ENCODE assay signal across 16 cellular contexts in genomic region chr5:136563489-136563888, GRCh38.
DNase-seq lines count a peak whose midpoint lies in the region; ATAC-seq and TF ChIP-seq lines count a peak whose summit lies in the region.
"Had no signal": no experiment of that assay in that cellular context is flagged by ENCODE, and none has a peak within 500 bp of the region (broad histone marks: within the 10 kb centered on the region; RNA-seq: fewer than 3 reads in every experiment).

No MANE protein-coding gene starts in this region.

- POLR2A ChIA-PET in CD8-positive, alpha-beta memory T cell (lab: Charles Lee): no interaction called here

- no peak for ATAC-seq in HG02678 (IDR thresholded peaks at IDR 0.05; ENCODE audit: unreplicated experiment)
- ATAC-seq: GM12878, HCT116 had no signal

- H3K9me3 ChIP-seq in CD8-positive, alpha-beta memory T cell (ENCODE audit: low read length): no peaks in the 10 kb centered on the region
- H3K9me3 ChIP-seq in HUES64 (ENCODE audit: insufficient read depth, low read depth, low read length) (peaks cover 4% of the 10 kb centered on the region; the same call in 1 of the 2 replicates), mesenchymal stem cell (ENCODE audit: control insufficient read depth, low read length) (no peaks in the 10 kb centered on the region)

- H2AFZ ChIP-seq in mesenchymal stem cell (ENCODE audit: low read depth, low read length): no peak overlapping the region

- no peaks in the 10 kb centered on the region for H3K27me3 ChIP-seq in CD8-positive, alpha-beta memory T cell (ENCODE audit: insufficient read depth, low read length, poor library complexity, severe bottlenecking)
- H3K27me3 ChIP-seq in HUES64 (ENCODE audit: insufficient read depth, low read length) (no peaks in the 10 kb centered on the region), mesenchymal stem cell (ENCODE audit: control insufficient read depth in 1 of 2, insufficient read depth in 1 of 2, low read length in 2 of 2) (no peaks in the 10 kb centered on the region)
- H3K27me3 ChIP-seq: BLaER1 treated with 17β-estradiol and CSF1 and Interleukin-3, amounts not matched to agents 10 nM and 100 nM had no signal

- peak overlapping the region in 5 of 7 donors; percentile 23 to 64 (median 39) for H3K4me3 Mint-ChIP-seq in CD8-positive, alpha-beta memory T cell

- CTCF ChIA-PET in CD8-positive, alpha-beta memory T cell (lab: Charles Lee): interaction anchor here (1.1 kb wide), 1 partner anchor 116 kb away, joined by 3 read pairs; no protein-coding TSS in a partner anchor

- H3K4me1 ChIP-seq in CD8-positive, alpha-beta memory T cell (ENCODE audit: insufficient read depth, low read length): no peaks in the 10 kb centered on the region
- peaks cover 32% of the 10 kb centered on the region for H3K4me1 ChIP-seq in HUES64 (ENCODE audit: insufficient read depth, low read length)
- no peaks in the 10 kb centered on the region for H3K4me1 ChIP-seq in mesenchymal stem cell (ENCODE audit: control insufficient read depth, insufficient read depth, low read depth, low read length)

- H3K27me3 Mint-ChIP-seq in CD8-positive, alpha-beta memory T cell: no peaks in the 10 kb centered on the region

- no peak overlapping the region for H3K27ac ChIP-seq in CD8-positive, alpha-beta memory T cell (ENCODE audit: low read depth, low read length)
- H3K27ac ChIP-seq in HUES64 (ENCODE audit: low read depth, low read length) (peak overlapping the region; percentile 36), mesenchymal stem cell (ENCODE audit: low read length, poor library complexity, severe bottlenecking) (no peak overlapping the region)
- H3K27ac ChIP-seq: BLaER1 treated with 17β-estradiol and CSF1 and Interleukin-3, amounts not matched to agents 10 nM and 100 nM; KMS-11 had no signal

- H3K4me1 Mint-ChIP-seq in CD8-positive, alpha-beta memory T cell: peaks cover 59 to 79% (median 76%) of the 10 kb centered on the region in 3 donors

- no peak overlapping the region for H4K8ac ChIP-seq in mesenchymal stem cell (ENCODE audit: low read length)

- no peaks in the 10 kb centered on the region for H3K36me3 Mint-ChIP-seq in CD8-positive, alpha-beta memory T cell

- H2BK12ac ChIP-seq in mesenchymal stem cell (ENCODE audit: low read length in 2 of 2): no peak overlapping the region

- intact Hi-C loops in lower leg skin (cut with DNase I; ENCODE audit: low total_unique reads): no loop called here

- H3K36me3 ChIP-seq in CD8-positive, alpha-beta memory T cell (ENCODE audit: insufficient read depth, low read length): no peaks in the 10 kb centered on the region
- no peaks in the 10 kb centered on the region for H3K36me3 ChIP-seq in HUES64 (ENCODE audit: insufficient read depth, low read length)
- H3K36me3 ChIP-seq in mesenchymal stem cell (ENCODE audit: control insufficient read depth in 1 of 2, insufficient read depth in 2 of 2, low read depth in 1 of 2, low read length in 2 of 2): no peaks in the 10 kb centered on the region
- H3K36me3 ChIP-seq: BLaER1 treated with 17β-estradiol and CSF1 and Interleukin-3, amounts not matched to agents 10 nM and 100 nM had no signal

- no peaks in the 10 kb centered on the region for H3K79me1 ChIP-seq in mesenchymal stem cell (replicated peaks; ENCODE audit: low read length, poor library complexity, severe bottlenecking)

- H2BK15ac ChIP-seq in mesenchymal stem cell (ENCODE audit: low read depth, poor library complexity, severe bottlenecking): no peak overlapping the region

- no peak overlapping the region for H2BK5ac ChIP-seq in mesenchymal stem cell (ENCODE audit: low read depth, low read length, poor library complexity, severe bottlenecking)

- DNase-seq in CD8-positive, alpha-beta memory T cell: peak in 1 of 5 donors; percentile 58
- DNase-seq in central memory CD4-positive, alpha-beta T cell: peak; percentile 32
- DNase-seq in mesenchymal stem cell (no peak), superior temporal gyrus (ENCODE audit: extremely low spot score) (no peak), globus pallidus (ENCODE audit: low spot score) (no peak), lower leg skin (ENCODE audit: low spot score in 2 of 2) (no peak)
- DNase-seq: MV-4-11, NCI-H1694 treated with DMSO at 0.1 percent for 48 hours, NCI-H2227 treated with DMSO at 0.1 percent for 48 hours, NCI-H524 had no signal

- peaks cover 0 to 10% (median 2%) of the 10 kb centered on the region in 5 donors for H3K9me3 Mint-ChIP-seq in CD8-positive, alpha-beta memory T cell

- H3K4ac ChIP-seq in mesenchymal stem cell (ENCODE audit: low read depth in 1 of 2, low read length in 2 of 2): no peak overlapping the region

- H3K9ac ChIP-seq in HUES64 (ENCODE audit: low read depth, low read length) (no peak overlapping the region), mesenchymal stem cell (ENCODE audit: low read length) (no peak overlapping the region)
- H3K9ac ChIP-seq: BLaER1 treated with 17β-estradiol and CSF1 and Interleukin-3, amounts not matched to agents 10 nM and 100 nM; KMS-11 had no signal

- no peak overlapping the region for H2BK120ac ChIP-seq in mesenchymal stem cell (ENCODE audit: low read depth, low read length)

- no peak overlapping the region for H3K14ac ChIP-seq in mesenchymal stem cell (ENCODE audit: low read length in 2 of 2)

- no peak for TF ChIP-seq CTCF in lower leg skin (IDR thresholded peaks at IDR 0.05)

- no peak overlapping the region for H3K23ac ChIP-seq in mesenchymal stem cell (ENCODE audit: low read length in 2 of 2)

- no peak overlapping the region for H2AK5ac ChIP-seq in mesenchymal stem cell (ENCODE audit: low read length, severe bottlenecking)

- 55% methylated on average over 6 of the region's 6 CpGs for WGBS in HUES64
- 55% methylated on average over 4 of the region's 6 CpGs for WGBS in mesenchymal stem cell
- 70 to 73% methylated on average over 6 of the region's 6 CpGs for WGBS in lower leg skin, 2 donors

- no peak overlapping the region for H3K4me3 ChIP-seq in CD8-positive, alpha-beta memory T cell (ENCODE audit: low read length)
- H3K4me3 ChIP-seq in HUES64 (ENCODE audit: low read length) (no peak overlapping the region), mesenchymal stem cell (ENCODE audit: insufficient read depth in 1 of 2, low read depth in 1 of 2, low read length in 2 of 2) (no peak overlapping the region), lower leg skin (ENCODE audit: low read depth, poor library complexity, severe bottlenecking) (no peak overlapping the region)
- H3K4me3 ChIP-seq: BLaER1 treated with 17β-estradiol and CSF1 and Interleukin-3, amounts not matched to agents 10 nM and 100 nM; GM12878 had no signal

- peak overlapping the region; percentile 61 for H4K91ac ChIP-seq in mesenchymal stem cell (ENCODE audit: low read length)

- TF ChIP-seq POLR2A in lower leg skin (IDR thresholded peaks at IDR 0.05): no peak

- H3K4me2 ChIP-seq in mesenchymal stem cell (ENCODE audit: low read length, poor library complexity, severe bottlenecking): no peak overlapping the region
- H3K4me2 ChIP-seq: BLaER1 treated with 17β-estradiol and CSF1 and Interleukin-3, amounts not matched to agents 10 nM and 100 nM; KMS-11 had no signal

- H3K18ac ChIP-seq in mesenchymal stem cell (ENCODE audit: low read depth in 1 of 2, low read length in 2 of 2): no peak overlapping the region

- H3K27ac Mint-ChIP-seq in CD8-positive, alpha-beta memory T cell: peak overlapping the region in 7 of 8 donors; percentile 6 to 87 (median 45)
